9 cellular contexts compared by ENCODE assay signal in genomic region chr9:123550012-123550411, GRCh38.
DNase-seq lines count a peak whose midpoint lies in the region; ATAC-seq and TF ChIP-seq lines count a peak whose summit lies in the region.
"Had no signal": no experiment of that assay in that cellular context is flagged by ENCODE, and none has a peak within 500 bp of the region (broad histone marks: within the 10 kb centered on the region; RNA-seq: fewer than 3 reads in every experiment).

No MANE protein-coding gene starts in this region.

- no peak for ATAC-seq in GM18502 (IDR thresholded peaks at IDR 0.05; ENCODE audit: poor library complexity, unreplicated experiment)

- peak overlapping the region in 5 of 7 donors; percentile 21 to 73 (median 58) for H3K27ac Mint-ChIP-seq in CD14-positive monocyte

- H3K4me3 Mint-ChIP-seq in CD14-positive monocyte, result peak overlapping the region in 1 of 2 donors; percentile 44

- no peaks in the 10 kb centered on the region for H3K9me3 Mint-ChIP-seq in CD14-positive monocyte

- peaks cover 33% of the 10 kb centered on the region for H3K4me1 Mint-ChIP-seq in CD14-positive monocyte

- intact Hi-C loops in CD14-positive monocyte (cut with micrococcal nuclease), result no loop called here

- peaks cover 0 to 3% (median 0%) of the 10 kb centered on the region in 3 donors for H3K27me3 Mint-ChIP-seq in CD14-positive monocyte (ENCODE audit: low read depth in 3 of 3)

- TF ChIP-seq CTCF in CD14-positive monocyte (IDR thresholded peaks at IDR 0.05), result no peak

- in situ Hi-C loops in SK-MEL-5 (cut with HindIII; ENCODE audit: low pct_unique_long_range_greater_than_20kb, low sequenced_read_pairs), result no loop called here
- in situ Hi-C loops in KBM-7 (cut with MboI; ENCODE audit: low pct_unique_long_range_greater_than_20kb, low sequenced_read_pairs), result no loop called here

- peaks cover 58 to 75% of the 10 kb centered on the region in 2 donors for H3K36me3 Mint-ChIP-seq in CD14-positive monocyte

- DNase-seq in CD14-positive monocyte (ENCODE audit: low spot score), result no peak
- peak; percentile 48 for DNase-seq in D341Med (ENCODE audit: low spot score)
- DNase-seq in SK-MEL-5 (ENCODE audit: low read depth, low spot score), result peak; percentile 28
- DNase-seq in iPS-NIHi11 (ENCODE audit: low spot score), result peak; percentile 23
- no peak for DNase-seq in KBM-7
- DNase-seq in NCI-H1105 (lab: John Stamatoyannopoulos, UW), result no peak
- DNase-seq: NCI-H1105 treated with DMSO at 0.1 percent for 48 hours, stomach had no signal

Comparison
In these comparisons a context has a peak if more than half of its experiments do, and no peak if none do; other contexts are left out.
1. DNase-seq: peak in D341Med (single experiment), SK-MEL-5 (single experiment) and iPS-NIHi11 (single experiment); none in CD14-positive monocyte (single experiment), KBM-7 (single experiment) and NCI-H1105 (single experiment).